9 cellular contexts compared by ENCODE assay signal in the genomic region with DNA sequence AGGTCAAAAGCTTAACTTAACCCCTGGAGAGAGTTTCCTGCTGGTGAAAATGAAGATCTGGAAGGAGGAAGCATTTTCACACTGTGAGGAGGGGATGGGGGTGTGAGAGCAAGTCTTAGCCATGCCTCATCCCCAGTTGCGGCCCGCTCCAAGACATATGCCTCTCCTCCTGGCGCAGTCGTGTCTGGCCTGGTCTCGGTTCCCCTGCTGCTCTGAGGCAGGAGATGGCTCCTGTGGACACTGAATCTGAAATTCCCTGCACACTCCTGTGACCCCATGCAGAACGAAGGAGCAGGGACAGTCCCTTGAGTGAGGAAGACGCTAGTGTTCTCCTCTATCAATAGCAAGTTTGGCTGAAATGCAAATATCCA. TPM values are rescaled to one million over a fixed set of nuclear protein-coding genes. Genes with fewer than 3 reads are reported as not detected.
DNase-seq lines count a peak whose midpoint lies in the region; ATAC-seq lines count a peak whose summit lies in the region.
"Had no signal": no experiment of that assay in that cellular context is flagged by ENCODE, and none has a peak within 500 bp of the region (broad histone marks: within the 10 kb centered on the region; RNA-seq: fewer than 3 reads in every experiment).

No MANE protein-coding gene starts in this region.

- no peak overlapping the region for H3K9ac ChIP-seq in iPS-15b (ENCODE audit: low read depth, low read length)
- H3K9ac ChIP-seq: KMS-11 had no signal

- H3K27ac Mint-ChIP-seq in activated CD8-positive, alpha-beta T cell treated with anti-CD3 and anti-CD28 coated beads, Interleukin-2, amount 10 ng/mL, durations not matched to agents 7 days and 5 days, result peak overlapping the region; percentile 74

- H3K9me3 ChIP-seq in iPS-15b (ENCODE audit: control insufficient read depth, insufficient read depth, low read length), result no peaks in the 10 kb centered on the region

- no peak for DNase-seq in activated CD8-positive, alpha-beta T cell treated with anti-CD3 and anti-CD28 coated beads, Interleukin-2, amount 10 ng/mL, durations not matched to agents 7 days and 5 days
- peak; percentile 25 for DNase-seq in stimulated activated CD8-positive, alpha-beta memory T cell treated with anti-CD3 and anti-CD28 coated beads, Interleukin-4, amount 100 ng/mL, for 48 hours
- DNase-seq in NCI-H187 treated with DMSO at 0.1 percent for 48 hours (lab: John Stamatoyannopoulos, UW), result no peak
- DNase-seq in central memory CD4-positive, alpha-beta T cell, result no peak
- no peak for DNase-seq in NCI-H2227 treated with DMSO at 0.1 percent for 48 hours (lab: John Stamatoyannopoulos, UW)

- no peaks in the 10 kb centered on the region for H3K27me3 ChIP-seq in iPS-15b (ENCODE audit: control insufficient read depth, insufficient read depth, low read length)

- H3K4me3 ChIP-seq in iPS-15b (ENCODE audit: low read depth, low read length), result peak overlapping the region; percentile 42

- H3K4me3 Mint-ChIP-seq in activated CD8-positive, alpha-beta T cell treated with anti-CD3 and anti-CD28 coated beads, Interleukin-2, amount 10 ng/mL, durations not matched to agents 7 days and 5 days, result peak overlapping the region; percentile 81

- peaks cover 21% of the 10 kb centered on the region for H3K4me1 Mint-ChIP-seq in activated CD8-positive, alpha-beta T cell treated with anti-CD3 and anti-CD28 coated beads, Interleukin-2, amount 10 ng/mL, durations not matched to agents 7 days and 5 days (ENCODE audit: low read depth)

- ATAC-seq in HG02678 (IDR thresholded peaks at IDR 0.05; ENCODE audit: unreplicated experiment), result peak; percentile 20
- ATAC-seq in activated CD8-positive, alpha-beta T cell treated with anti-CD3 and anti-CD28 coated beads, Interleukin-2, amount 10 ng/mL, durations not matched to agents 7 days and 5 days, result no peak
- no peak for ATAC-seq in GM19395 (IDR thresholded peaks at IDR 0.05; ENCODE audit: unreplicated experiment)

- peaks cover 7% of the 10 kb centered on the region for H3K27me3 Mint-ChIP-seq in activated CD8-positive, alpha-beta T cell treated with anti-CD3 and anti-CD28 coated beads, Interleukin-2, amount 10 ng/mL, durations not matched to agents 7 days and 5 days (ENCODE audit: low read depth)

- peaks cover 7% of the 10 kb centered on the region for H3K36me3 Mint-ChIP-seq in activated CD8-positive, alpha-beta T cell treated with anti-CD3 and anti-CD28 coated beads, Interleukin-2, amount 10 ng/mL, durations not matched to agents 7 days and 5 days (ENCODE audit: low read depth)

- H3K4me1 ChIP-seq in iPS-15b (ENCODE audit: control insufficient read depth, insufficient read depth, low read length), result no peaks in the 10 kb centered on the region

- CTCF ChIA-PET in activated CD8-positive, alpha-beta T cell treated with anti-CD3 and anti-CD28 coated beads, Interleukin-2, amount 10 ng/mL, durations not matched to agents 7 days and 5 days (lab: Charles Lee), result interaction anchor here (0.7 to 8.8 kb wide), 2 partner anchors 36 to 90 kb away, joined by 3 to 49 read pairs; a partner anchor contains a TSS

- peaks cover 5% of the 10 kb centered on the region for H3K9me3 Mint-ChIP-seq in activated CD8-positive, alpha-beta T cell treated with anti-CD3 and anti-CD28 coated beads, Interleukin-2, amount 10 ng/mL, durations not matched to agents 7 days and 5 days (ENCODE audit: insufficient read depth)

- POLR2A ChIA-PET in activated CD8-positive, alpha-beta T cell treated with anti-CD3 and anti-CD28 coated beads, Interleukin-2, amount 10 ng/mL, durations not matched to agents 7 days and 5 days (lab: Charles Lee), result interaction anchor here (3.9 kb wide), 1 partner anchor 38 kb away, joined by 17 read pairs; a partner anchor contains a TSS

- no peaks in the 10 kb centered on the region for H3K36me3 ChIP-seq in iPS-15b (ENCODE audit: control insufficient read depth, insufficient read depth, low read length)

RNA-seq across cellular contexts. Expression of a gene that starts 0.3 kb away (rescaled TPM):
- total RNA-seq in activated CD8-positive, alpha-beta T cell treated with anti-CD3 and anti-CD28 coated beads, Interleukin-2, amount 10 ng/mL, durations not matched to agents 7 days and 5 days, result 1 to 10 TPM; 3.4 to 4.0 TPM

RNA-seq across cellular contexts. Expression of a gene that starts 37.7 kb away (rescaled TPM):
- 10 to 100 TPM; 22.7 to 25.7 TPM for total RNA-seq in activated CD8-positive, alpha-beta T cell treated with anti-CD3 and anti-CD28 coated beads, Interleukin-2, amount 10 ng/mL, durations not matched to agents 7 days and 5 days

RNA-seq across cellular contexts. Expression of a gene that starts 38.7 kb away (rescaled TPM):
- total RNA-seq in activated CD8-positive, alpha-beta T cell treated with anti-CD3 and anti-CD28 coated beads, Interleukin-2, amount 10 ng/mL, durations not matched to agents 7 days and 5 days, result 10 to 100 TPM in 1 of 2 experiments, 1 to 10 TPM in 1; 9.7 to 10.2 TPM
